ENCODE assay signal across 20 cellular contexts in the genomic region with DNA sequence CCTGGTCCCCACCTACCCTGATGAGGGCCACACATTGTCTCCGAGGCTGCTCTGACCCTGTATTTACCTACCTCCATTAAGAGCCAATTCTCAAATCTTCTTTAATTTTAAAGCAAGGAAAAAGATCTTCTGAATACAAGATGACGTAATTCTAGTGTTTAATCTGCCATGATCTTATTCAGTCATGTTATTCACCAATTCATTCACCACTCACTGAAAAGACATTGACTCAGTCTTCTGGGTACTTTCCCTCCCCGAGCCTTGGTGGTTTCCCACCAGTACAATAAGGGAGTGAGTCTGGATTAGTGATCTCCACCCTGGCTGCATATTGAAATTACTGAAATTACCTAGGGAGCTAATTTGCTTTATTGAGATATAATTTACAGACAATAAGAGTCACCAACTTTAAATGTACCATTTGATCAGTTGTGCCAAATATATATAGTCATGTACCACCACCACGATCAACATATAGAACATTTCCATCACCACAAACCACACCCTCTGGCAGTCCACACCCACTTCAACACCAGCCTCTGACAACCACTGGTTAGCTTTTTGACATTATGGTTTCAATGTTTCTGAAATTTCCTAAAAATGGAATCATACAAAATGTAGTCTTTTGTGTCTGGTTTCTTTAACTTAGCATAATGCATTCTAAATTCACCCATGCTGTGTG.
DNase-seq lines count a peak whose midpoint lies in the region; TF ChIP-seq lines count a peak whose summit lies in the region.
"Had no signal": no experiment of that assay in that cellular context is flagged by ENCODE, and none has a peak within 500 bp of the region (broad histone marks: within the 10 kb centered on the region; RNA-seq: fewer than 3 reads in every experiment).

No MANE protein-coding gene starts in this region.

- WGBS in ovary, 3 donors: 86 to 90% (median 87%) methylated on average over 4 of the region's 4 CpGs

- no peak overlapping the region for H3K4me3 Mint-ChIP-seq in activated CD4-positive, alpha-beta memory T cell treated with anti-CD3 and anti-CD28 coated beads for 36 hours
- no peak overlapping the region for H3K4me3 Mint-ChIP-seq in activated CD4-positive, alpha-beta memory T cell treated with anti-CD3 and anti-CD28 coated beads, Interleukin-2, amount 10 ng/mL, durations not matched to agents 7 days and 5 days
- no peak overlapping the region for H3K4me3 Mint-ChIP-seq in progenitor cell of endocrine pancreas (ENCODE audit: low read depth)
- H3K4me3 Mint-ChIP-seq: CD4-positive, CD25-positive, alpha-beta regulatory T cell; central memory CD8-positive, alpha-beta T cell; naive thymus-derived CD8-positive, alpha-beta T cell; T-cell had no signal

- no peak for TF ChIP-seq EP300 in ovary (IDR thresholded peaks at IDR 0.05)

- no peak for TF ChIP-seq POLR2A in ovary (IDR thresholded peaks at IDR 0.05)

- no peak overlapping the region for H3K27ac Mint-ChIP-seq in activated CD4-positive, alpha-beta memory T cell treated with anti-CD3 and anti-CD28 coated beads for 36 hours
- H3K27ac Mint-ChIP-seq in activated CD4-positive, alpha-beta memory T cell treated with anti-CD3 and anti-CD28 coated beads, Interleukin-2, amount 10 ng/mL, durations not matched to agents 7 days and 5 days: no peak overlapping the region
- H3K27ac Mint-ChIP-seq in progenitor cell of endocrine pancreas: no peak overlapping the region
- H3K27ac Mint-ChIP-seq: CD4-positive, CD25-positive, alpha-beta regulatory T cell; naive thymus-derived CD8-positive, alpha-beta T cell; T-cell had no signal

- no peaks in the 10 kb centered on the region for H3K4me1 ChIP-seq in ovary (ENCODE audit: insufficient read depth)
- H3K4me1 ChIP-seq: adrenal gland had no signal

- intact Hi-C loops in activated CD4-positive, alpha-beta memory T cell treated with anti-CD3 and anti-CD28 coated beads for 36 hours (cut with micrococcal nuclease): loop anchor here (10.0 kb wide), 1 partner anchor 1340 kb away; no protein-coding TSS in a partner anchor
- intact Hi-C loops in ovary (cut with DNase I): no loop called here

- peaks cover 10% of the 10 kb centered on the region for H3K4me1 Mint-ChIP-seq in activated CD4-positive, alpha-beta memory T cell treated with anti-CD3 and anti-CD28 coated beads for 36 hours (ENCODE audit: low read depth)
- H3K4me1 Mint-ChIP-seq in activated CD4-positive, alpha-beta memory T cell treated with anti-CD3 and anti-CD28 coated beads, Interleukin-2, amount 10 ng/mL, durations not matched to agents 7 days and 5 days: peaks cover 3% of the 10 kb centered on the region
- no peaks in the 10 kb centered on the region for H3K4me1 Mint-ChIP-seq in progenitor cell of endocrine pancreas (ENCODE audit: low read depth)
- H3K4me1 Mint-ChIP-seq: CD4-positive, CD25-positive, alpha-beta regulatory T cell; central memory CD8-positive, alpha-beta T cell; naive thymus-derived CD8-positive, alpha-beta T cell; T-cell had no signal

- CTCF ChIA-PET in activated CD4-positive, alpha-beta memory T cell treated with anti-CD3 and anti-CD28 coated beads for 36 hours (lab: Charles Lee): no interaction called here
- CTCF ChIA-PET in activated CD4-positive, alpha-beta memory T cell treated with anti-CD3 and anti-CD28 coated beads, Interleukin-2, amount 10 ng/mL, durations not matched to agents 7 days and 5 days (lab: Charles Lee): no interaction called here
- CTCF ChIA-PET in GM10248 (lab: Yijun Ruan, JAX): no interaction called here

- H3K27me3 Mint-ChIP-seq in activated CD4-positive, alpha-beta memory T cell treated with anti-CD3 and anti-CD28 coated beads for 36 hours: peaks cover 29% of the 10 kb centered on the region
- H3K27me3 Mint-ChIP-seq in activated CD4-positive, alpha-beta memory T cell treated with anti-CD3 and anti-CD28 coated beads, Interleukin-2, amount 10 ng/mL, durations not matched to agents 7 days and 5 days: peaks cover 27% of the 10 kb centered on the region
- peaks cover 3% of the 10 kb centered on the region for H3K27me3 Mint-ChIP-seq in progenitor cell of endocrine pancreas

- peak; percentile 69 for DNase-seq in activated CD4-positive, alpha-beta memory T cell treated with anti-CD3 and anti-CD28 coated beads for 36 hours
- DNase-seq in activated CD4-positive, alpha-beta memory T cell treated with anti-CD3 and anti-CD28 coated beads, Interleukin-2, amount 10 ng/mL, durations not matched to agents 7 days and 5 days: no peak
- DNase-seq in GM10248 (ENCODE audit: extremely low spot score) (peak; percentile 14), iris pigment epithelial cell (ENCODE audit: low read depth) (peak; percentile 8), cortex of kidney (lab: John Stamatoyannopoulos, UW) (no peak), ovary (no peak), progenitor cell of endocrine pancreas (ENCODE audit: low spot score, unreplicated experiment) (no peak)
- DNase-seq in activated T-cell treated with anti-CD3 and anti-CD28 coated beads, Interleukin-2, amount 50 U/mL, for 48 hours: peak; percentile 20 to 28
- DNase-seq: CD4-positive, CD25-positive, alpha-beta regulatory T cell; DMS53; effector CD4-positive, alpha-beta T cell; heart right ventricle; mesenchymal stem cell; naive thymus-derived CD8-positive, alpha-beta T cell; SHP77 treated with DMSO at 0.1 percent for 48 hours; small intestine; T-cell had no signal

- no peaks in the 10 kb centered on the region for H3K9me3 ChIP-seq in ovary
- H3K9me3 ChIP-seq: adrenal gland, heart right ventricle had no signal

- POLR2A ChIA-PET in activated CD4-positive, alpha-beta memory T cell treated with anti-CD3 and anti-CD28 coated beads for 36 hours (lab: Charles Lee): no interaction called here
- POLR2A ChIA-PET in activated CD4-positive, alpha-beta memory T cell treated with anti-CD3 and anti-CD28 coated beads, Interleukin-2, amount 10 ng/mL, durations not matched to agents 7 days and 5 days (lab: Charles Lee): no interaction called here
- POLR2A ChIA-PET in GM10248 (lab: Yijun Ruan, JAX): no interaction called here

- H3K36me3 Mint-ChIP-seq in activated CD4-positive, alpha-beta memory T cell treated with anti-CD3 and anti-CD28 coated beads for 36 hours: peaks cover 2% of the 10 kb centered on the region
- H3K36me3 Mint-ChIP-seq in activated CD4-positive, alpha-beta memory T cell treated with anti-CD3 and anti-CD28 coated beads, Interleukin-2, amount 10 ng/mL, durations not matched to agents 7 days and 5 days (ENCODE audit: low read depth): no peaks in the 10 kb centered on the region
- no peaks in the 10 kb centered on the region for H3K36me3 Mint-ChIP-seq in progenitor cell of endocrine pancreas (ENCODE audit: insufficient read depth)
- H3K36me3 Mint-ChIP-seq: CD4-positive, CD25-positive, alpha-beta regulatory T cell; naive thymus-derived CD8-positive, alpha-beta T cell; T-cell had no signal

- peaks cover 11% of the 10 kb centered on the region for H3K9me3 Mint-ChIP-seq in activated CD4-positive, alpha-beta memory T cell treated with anti-CD3 and anti-CD28 coated beads for 36 hours
- peaks cover 2% of the 10 kb centered on the region for H3K9me3 Mint-ChIP-seq in activated CD4-positive, alpha-beta memory T cell treated with anti-CD3 and anti-CD28 coated beads, Interleukin-2, amount 10 ng/mL, durations not matched to agents 7 days and 5 days
- peaks cover 8% of the 10 kb centered on the region for H3K9me3 Mint-ChIP-seq in progenitor cell of endocrine pancreas (ENCODE audit: low read depth)

- H3K4me3 ChIP-seq in ovary: no peak overlapping the region
- H3K4me3 ChIP-seq: adrenal gland, heart right ventricle had no signal

- H3K27ac ChIP-seq in ovary: no peak overlapping the region
- H3K27ac ChIP-seq: adrenal gland, heart right ventricle, VCaP had no signal

- no peaks in the 10 kb centered on the region for H3K27me3 ChIP-seq in ovary
- H3K27me3 ChIP-seq: adrenal gland had no signal

- no peaks in the 10 kb centered on the region for H3K36me3 ChIP-seq in ovary
- H3K36me3 ChIP-seq: adrenal gland, heart right ventricle had no signal

- TF ChIP-seq CTCF in GM10248 (IDR thresholded peaks at IDR 0.05; ENCODE audit: control extremely low read depth, extremely low read depth, low read depth, missing control alignments): no peak
- TF ChIP-seq CTCF in ovary (IDR thresholded peaks at IDR 0.05): no peak
- no peak for TF ChIP-seq CTCF in progenitor cell of endocrine pancreas (IDR thresholded peaks at IDR 0.05; ENCODE audit: unreplicated experiment)

Comparison
In these comparisons a context has a peak if more than half of its experiments do, and no peak if none do; other contexts are left out.
1. DNase-seq: peak in activated CD4-positive, alpha-beta memory T cell treated with anti-CD3 and anti-CD28 coated beads for 36 hours (single experiment), GM10248 (single experiment), activated T-cell treated with anti-CD3 and anti-CD28 coated beads, Interleukin-2, amount 50 U/mL, for 48 hours (2 of 2) and iris pigment epithelial cell (single experiment); none in activated CD4-positive, alpha-beta memory T cell treated with anti-CD3 and anti-CD28 coated beads, Interleukin-2, amount 10 ng/mL, durations not matched to agents 7 days and 5 days (single experiment), cortex of kidney (single experiment), ovary (0 of 5) and progenitor cell of endocrine pancreas (single experiment).